25 cellular contexts compared by ENCODE assay signal in the genomic region with DNA sequence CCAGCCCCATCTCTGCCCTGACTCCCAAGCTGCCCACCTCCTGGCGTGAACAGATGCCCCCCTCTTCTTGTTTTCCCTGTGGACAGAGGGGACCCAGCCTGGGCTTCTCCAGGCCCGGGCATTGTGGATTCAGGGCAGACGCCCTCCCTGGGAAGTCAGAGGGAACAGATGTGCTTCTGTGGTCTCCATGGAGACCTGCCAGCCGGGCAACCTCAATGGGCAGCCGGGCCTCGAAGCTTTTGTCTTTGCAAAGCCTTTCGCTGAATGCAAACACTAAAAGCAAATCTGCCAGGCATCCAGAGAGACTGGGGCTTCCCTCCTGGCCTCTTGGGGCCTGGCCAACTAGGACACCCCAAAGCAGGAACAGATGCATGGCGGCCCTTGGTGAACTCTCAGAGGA.
A peak's percentile ranks its signal among the peaks of the same experiment; 100 is the strongest.
DNase-seq lines count a peak whose midpoint lies in the region; ATAC-seq and TF ChIP-seq lines count a peak whose summit lies in the region.
"Had no signal": no experiment of that assay in that cellular context is flagged by ENCODE, and none has a peak within 500 bp of the region (broad histone marks: within the 10 kb centered on the region; RNA-seq: fewer than 3 reads in every experiment).

No MANE protein-coding gene starts in this region.

- H4K20me1 ChIP-seq in DND-41 (ENCODE audit: insufficient read depth, low read length), result no peaks in the 10 kb centered on the region

- no peak overlapping the region for H3K4me3 Mint-ChIP-seq in CD4-positive, alpha-beta memory T cell
- H3K4me3 Mint-ChIP-seq in CD8-positive, alpha-beta memory T cell, result no peak overlapping the region
- H3K4me3 Mint-ChIP-seq: activated CD4-positive, alpha-beta memory T cell treated with anti-CD3 and anti-CD28 coated beads for 36 hours; effector memory CD8-positive, alpha-beta T cell; stimulated activated memory B cell treated with anti-CD40 and anti-IgM and Interleukin-4, amounts not matched to agents 10 μg/mL and 1 μg/mL and 100 μg/mL, for 72 hours had no signal

- no peak overlapping the region for H3K27ac Mint-ChIP-seq in CD4-positive, alpha-beta memory T cell
- H3K27ac Mint-ChIP-seq in CD8-positive, alpha-beta memory T cell, result no peak overlapping the region
- H3K27ac Mint-ChIP-seq: activated CD4-positive, alpha-beta memory T cell treated with anti-CD3 and anti-CD28 coated beads for 36 hours; effector memory CD8-positive, alpha-beta T cell; stimulated activated memory B cell treated with anti-CD40 and anti-IgM and Interleukin-4, amounts not matched to agents 10 μg/mL and 1 μg/mL and 100 μg/mL, for 72 hours had no signal

- H3K4me1 Mint-ChIP-seq in CD4-positive, alpha-beta memory T cell, result no peaks in the 10 kb centered on the region
- H3K4me1 Mint-ChIP-seq in CD8-positive, alpha-beta memory T cell, result no peaks in the 10 kb centered on the region
- H3K4me1 Mint-ChIP-seq: stimulated activated memory B cell treated with anti-CD40 and anti-IgM and Interleukin-4, amounts not matched to agents 10 μg/mL and 1 μg/mL and 100 μg/mL, for 72 hours had no signal

- DNase-seq in DND-41 (no peak), NCI-H2196 (lab: John Stamatoyannopoulos, UW; ENCODE audit: unreplicated experiment) (peak; percentile 68), dorsolateral prefrontal cortex (peak in 9 of 10 donors; percentile 23 to 64 (median 54)), putamen (ENCODE audit: low spot score) (peak; percentile 14), D341Med (ENCODE audit: low spot score) (no peak)
- no peak for DNase-seq in CD4-positive, alpha-beta memory T cell
- no peak for DNase-seq in CD8-positive, alpha-beta memory T cell
- DNase-seq: activated CD4-positive, alpha-beta memory T cell treated with anti-CD3 and anti-CD28 coated beads for 36 hours; activated naive CD4-positive, alpha-beta T cell treated with Interleukin-2 at 50 U/mL for 16 hours; aorta; COR-L47; effector memory CD8-positive, alpha-beta T cell; glutamatergic neuron; H7; mucosa of descending colon; NCI-H146; right cardiac atrium; WERI-Rb-1 had no signal

- peak overlapping the region; percentile 6; the same call in 1 of the 2 replicates for H3K27ac ChIP-seq in DND-41 (ENCODE audit: low read length)
- peak overlapping the region in 8 of 59 donors; percentile 22 to 63 (median 45) for H3K27ac ChIP-seq in dorsolateral prefrontal cortex
- no peak overlapping the region for H3K27ac ChIP-seq in CD4-positive, alpha-beta memory T cell (ENCODE audit: low read depth, low read length)
- H3K27ac ChIP-seq in CD8-positive, alpha-beta memory T cell (ENCODE audit: low read depth, low read length), result no peak overlapping the region
- H3K27ac ChIP-seq: left lung, neutrophil, tibial artery, WERI-Rb-1 had no signal

- peaks cover 2 to 20% (median 9%) of the 10 kb centered on the region in 8 donors for H3K9me3 Mint-ChIP-seq in CD4-positive, alpha-beta memory T cell
- peaks cover 0 to 10% (median 3%) of the 10 kb centered on the region in 5 donors for H3K9me3 Mint-ChIP-seq in CD8-positive, alpha-beta memory T cell

- H3K36me3 ChIP-seq in DND-41 (ENCODE audit: insufficient read depth, low read length), result no peaks in the 10 kb centered on the region
- H3K36me3 ChIP-seq in CD4-positive, alpha-beta memory T cell (ENCODE audit: insufficient read depth, low read length), result no peaks in the 10 kb centered on the region
- no peaks in the 10 kb centered on the region for H3K36me3 ChIP-seq in CD8-positive, alpha-beta memory T cell (ENCODE audit: insufficient read depth, low read length)
- H3K36me3 ChIP-seq: left lung, neutrophil, tibial artery, WERI-Rb-1 had no signal

- TF ChIP-seq CTCF in DND-41 (IDR thresholded peaks at IDR 0.05; ENCODE audit: borderline replicate concordance, extremely low read depth, low read length, poor library complexity, severe bottlenecking), result no peak
- TF ChIP-seq CTCF in dorsolateral prefrontal cortex (IDR thresholded peaks at IDR 0.05 in 54 of 56, conservative IDR thresholded peaks at IDR 0.05 in 2 of 56; ENCODE audit: low read depth in 1 of 56, partially characterized antibody in 56 of 56), result no peak

- H3K9ac ChIP-seq in DND-41 (ENCODE audit: low read depth, low read length), result no peak overlapping the region

- H3K27me3 Mint-ChIP-seq in CD4-positive, alpha-beta memory T cell, result peaks cover 10 to 20% of the 10 kb centered on the region in 2 donors
- H3K27me3 Mint-ChIP-seq in CD8-positive, alpha-beta memory T cell, result peaks cover 9 to 18% of the 10 kb centered on the region in 2 donors

- H3K4me1 ChIP-seq in DND-41 (ENCODE audit: insufficient read depth, low read length), result peaks cover 24% of the 10 kb centered on the region
- H3K4me1 ChIP-seq in CD4-positive, alpha-beta memory T cell (ENCODE audit: insufficient read depth, low read length), result no peaks in the 10 kb centered on the region
- H3K4me1 ChIP-seq in CD8-positive, alpha-beta memory T cell (ENCODE audit: insufficient read depth, low read length), result no peaks in the 10 kb centered on the region
- H3K4me1 ChIP-seq: left lung had no signal

- no peak overlapping the region for H3K4me2 ChIP-seq in DND-41 (ENCODE audit: insufficient read depth, low read length)

- no peak overlapping the region for H2AFZ ChIP-seq in DND-41 (ENCODE audit: low read depth, low read length)

- POLR2A ChIA-PET in CD4-positive, alpha-beta memory T cell (lab: Charles Lee; ENCODE audit: partially characterized antibody), result no interaction called here
- POLR2A ChIA-PET in CD8-positive, alpha-beta memory T cell (lab: Charles Lee), result no interaction called here

- intact Hi-C loops in dorsolateral prefrontal cortex (cut with DNase I), result no loop called here
- intact Hi-C loops in CD4-positive, alpha-beta memory T cell (cut with micrococcal nuclease), result no loop called here

- no peaks in the 10 kb centered on the region for H3K79me2 ChIP-seq in DND-41 (ENCODE audit: insufficient read depth, low read length)

- no peaks in the 10 kb centered on the region for H3K36me3 Mint-ChIP-seq in CD4-positive, alpha-beta memory T cell
- H3K36me3 Mint-ChIP-seq in CD8-positive, alpha-beta memory T cell, result no peaks in the 10 kb centered on the region
- H3K36me3 Mint-ChIP-seq: activated CD4-positive, alpha-beta memory T cell treated with anti-CD3 and anti-CD28 coated beads for 36 hours; stimulated activated memory B cell treated with anti-CD40 and anti-IgM and Interleukin-4, amounts not matched to agents 10 μg/mL and 1 μg/mL and 100 μg/mL, for 72 hours had no signal

- ATAC-seq in DND-41 (ENCODE audit: insufficient read depth, low read depth), result no peak
- no peak for ATAC-seq in HG03095 (IDR thresholded peaks at IDR 0.05; ENCODE audit: unreplicated experiment)
- ATAC-seq: effector memory CD8-positive, alpha-beta T cell; GM12878; left lung; mucosa of descending colon; Panc1; right cardiac atrium; stimulated activated memory B cell treated with anti-CD40 and anti-IgM and Interleukin-4, amounts not matched to agents 10 μg/mL and 1 μg/mL and 100 μg/mL, for 72 hours had no signal

- H3K27me3 ChIP-seq in DND-41 (ENCODE audit: insufficient read depth, low read length, poor library complexity) (no peaks in the 10 kb centered on the region), dorsolateral prefrontal cortex (no peaks in the 10 kb centered on the region)
- H3K27me3 ChIP-seq in CD4-positive, alpha-beta memory T cell (ENCODE audit: insufficient read depth, low read length), result no peaks in the 10 kb centered on the region
- H3K27me3 ChIP-seq in CD8-positive, alpha-beta memory T cell (ENCODE audit: insufficient read depth, low read length, poor library complexity, severe bottlenecking), result no peaks in the 10 kb centered on the region
- H3K27me3 ChIP-seq: neutrophil had no signal

- H3K4me3 ChIP-seq in DND-41 (ENCODE audit: low read depth in 1 of 2, low read length in 2 of 2) (no peak overlapping the region), dorsolateral prefrontal cortex (no peak overlapping the region)
- H3K4me3 ChIP-seq in CD4-positive, alpha-beta memory T cell (ENCODE audit: low read length in 2 of 2), result no peak overlapping the region
- no peak overlapping the region for H3K4me3 ChIP-seq in CD8-positive, alpha-beta memory T cell (ENCODE audit: low read length)
- H3K4me3 ChIP-seq: GM12878, left lung, mucosa of descending colon, tibial artery had no signal

- peaks cover 12% of the 10 kb centered on the region for H3K9me3 ChIP-seq in DND-41 (ENCODE audit: insufficient read depth, low read length, severe bottlenecking)
- H3K9me3 ChIP-seq in CD4-positive, alpha-beta memory T cell (ENCODE audit: control insufficient read depth in 1 of 2, low read length in 2 of 2), result no peaks in the 10 kb centered on the region
- no peaks in the 10 kb centered on the region for H3K9me3 ChIP-seq in CD8-positive, alpha-beta memory T cell (ENCODE audit: low read length)
- H3K9me3 ChIP-seq: neutrophil had no signal

- CTCF ChIA-PET in CD4-positive, alpha-beta memory T cell (lab: Charles Lee; ENCODE audit: partially characterized antibody), result no interaction called here
- CTCF ChIA-PET in CD8-positive, alpha-beta memory T cell (lab: Charles Lee), result no interaction called here

Comparison
In these comparisons a context has a peak if more than half of its experiments do, and no peak if none do; other contexts are left out.
1. DNase-seq: peak in NCI-H2196 (single experiment), dorsolateral prefrontal cortex (9 of 10) and putamen (single experiment); none in DND-41 (single experiment), CD4-positive, alpha-beta memory T cell (0 of 5), D341Med (single experiment) and CD8-positive, alpha-beta memory T cell (0 of 5).